In the genomic region with DNA sequence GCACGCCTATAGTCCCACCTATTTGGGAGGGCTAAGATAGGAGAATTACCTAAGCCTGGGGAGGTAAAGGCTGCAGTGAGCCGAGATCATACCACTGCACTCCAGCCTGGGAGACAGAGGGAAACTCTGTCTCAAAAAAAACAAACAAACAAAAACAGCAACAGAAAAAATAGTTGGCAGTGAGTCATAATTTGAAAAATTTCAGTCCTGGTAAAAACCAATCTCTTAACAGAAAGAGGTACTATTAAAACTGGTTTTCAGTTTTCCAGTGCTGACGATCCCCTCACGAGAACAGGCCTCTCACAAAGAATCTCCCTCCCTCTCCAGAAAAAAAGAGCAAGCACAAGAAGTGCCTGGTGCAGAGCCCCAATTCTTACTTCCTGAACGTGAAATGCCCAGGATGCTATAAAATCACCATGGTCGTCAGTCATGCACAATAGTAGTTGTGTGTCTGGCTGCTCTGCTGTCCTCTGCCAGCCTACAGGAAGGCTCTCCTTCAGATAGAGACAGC, we compare ENCODE assay signal across 11 cellular contexts. TPM values are rescaled to one million over a fixed set of nuclear protein-coding genes. Genes with fewer than 3 reads are reported as not detected.
DNase-seq lines count a peak whose midpoint lies in the region; ATAC-seq and TF ChIP-seq lines count a peak whose summit lies in the region.
"Had no signal": no experiment of that assay in that cellular context is flagged by ENCODE, and none has a peak within 500 bp of the region (broad histone marks: within the 10 kb centered on the region; RNA-seq: fewer than 3 reads in every experiment).

No MANE protein-coding gene starts in this region.

- no peaks in the 10 kb centered on the region for H4K20me1 ChIP-seq in OCI-LY7 (ENCODE audit: insufficient read depth, low read length)

- no peak for TF ChIP-seq POLR2A in esophagus squamous epithelium (IDR thresholded peaks at IDR 0.05)

- WGBS in esophagus squamous epithelium, 2 donors: 74 to 76% methylated on average over 6 of the region's 6 CpGs
- 19% methylated on average over 6 of the region's 6 CpGs for WGBS in aorta, 2 donors

- H3K27ac ChIP-seq in esophagus squamous epithelium (peak overlapping the region; percentile 13 to 63 (median 40)), aorta (ENCODE audit: low read depth in 1 of 2, low read length in 2 of 2) (peak overlapping the region; percentile 97), OCI-LY7 (ENCODE audit: low read depth, low read length, poor library complexity, severe bottlenecking) (no peak overlapping the region)
- H3K27ac ChIP-seq: KMS-11 had no signal

- H3K27me3 ChIP-seq in esophagus squamous epithelium: no peaks in the 10 kb centered on the region
- no peaks in the 10 kb centered on the region for H3K27me3 ChIP-seq in aorta (ENCODE audit: control insufficient read depth in 1 of 2, insufficient read depth in 2 of 2, low read length in 1 of 2)

- H3K9me3 ChIP-seq in esophagus squamous epithelium (no peaks in the 10 kb centered on the region), aorta (ENCODE audit: control insufficient read depth, low read length) (no peaks in the 10 kb centered on the region), OCI-LY7 (ENCODE audit: low read length) (no peaks in the 10 kb centered on the region)

- peaks cover 25% of the 10 kb centered on the region for H3K4me1 Mint-ChIP-seq in activated CD4-positive, alpha-beta T cell treated with anti-CD3 and anti-CD28 coated beads, Interleukin-2, amount 10 ng/mL, durations not matched to agents 24 days and 14 days
- H3K4me1 Mint-ChIP-seq in nephron progenitor cell: peaks cover 14% of the 10 kb centered on the region

- peaks cover 2 to 46% (median 20%) of the 10 kb centered on the region in 3 donors for H3K4me1 ChIP-seq in esophagus squamous epithelium
- peaks cover 2 to 6% of the 10 kb centered on the region in 2 donors for H3K4me1 ChIP-seq in aorta (ENCODE audit: control insufficient read depth in 1 of 2, insufficient read depth in 2 of 2, low read length in 2 of 2)
- H3K4me1 ChIP-seq in OCI-LY7 (ENCODE audit: insufficient read depth, low read length, poor library complexity, severe bottlenecking): no peaks in the 10 kb centered on the region

- no TSS peak for BruUV-seq in OCI-LY7 (replicated peaks; lab: Mats Ljungman, UMichigan)

- peak overlapping the region; percentile 5 for H3K27ac Mint-ChIP-seq in activated CD4-positive, alpha-beta T cell treated with anti-CD3 and anti-CD28 coated beads, Interleukin-2, amount 10 ng/mL, durations not matched to agents 24 days and 14 days
- H3K27ac Mint-ChIP-seq in nephron progenitor cell: peak overlapping the region; percentile 99

- H3K9me3 Mint-ChIP-seq in activated CD4-positive, alpha-beta T cell treated with anti-CD3 and anti-CD28 coated beads, Interleukin-2, amount 10 ng/mL, durations not matched to agents 24 days and 14 days: no peaks in the 10 kb centered on the region
- H3K9me3 Mint-ChIP-seq in nephron progenitor cell: no peaks in the 10 kb centered on the region

- no peaks in the 10 kb centered on the region for H3K27me3 Mint-ChIP-seq in activated CD4-positive, alpha-beta T cell treated with anti-CD3 and anti-CD28 coated beads, Interleukin-2, amount 10 ng/mL, durations not matched to agents 24 days and 14 days
- no peaks in the 10 kb centered on the region for H3K27me3 Mint-ChIP-seq in nephron progenitor cell (ENCODE audit: low read depth, poor library complexity)

- H3K36me3 ChIP-seq in esophagus squamous epithelium (no peaks in the 10 kb centered on the region), aorta (ENCODE audit: control insufficient read depth in 1 of 2, insufficient read depth in 2 of 2, low read length in 1 of 2) (no peaks in the 10 kb centered on the region), OCI-LY7 (ENCODE audit: insufficient read depth, low read length) (no peaks in the 10 kb centered on the region)

- no peaks in the 10 kb centered on the region for H3K36me3 Mint-ChIP-seq in activated CD4-positive, alpha-beta T cell treated with anti-CD3 and anti-CD28 coated beads, Interleukin-2, amount 10 ng/mL, durations not matched to agents 24 days and 14 days (ENCODE audit: low read depth)
- peaks cover 5% of the 10 kb centered on the region for H3K36me3 Mint-ChIP-seq in nephron progenitor cell (ENCODE audit: low read depth)

- H3K79me2 ChIP-seq in OCI-LY7 (ENCODE audit: insufficient read depth, low read depth, low read length): no peaks in the 10 kb centered on the region

- POLR2A ChIA-PET in OCI-LY7 (lab: Charles Lee): interaction anchor here (0.6 kb wide), 1 partner anchor 133 kb away, joined by 5 read pairs; no protein-coding TSS in a partner anchor

- H3K4me2 ChIP-seq in OCI-LY7 (ENCODE audit: low read length): no peak overlapping the region
- H3K4me2 ChIP-seq: KMS-11 had no signal

- no peak for DNase-seq in activated CD4-positive, alpha-beta T cell treated with anti-CD3 and anti-CD28 coated beads, Interleukin-2, amount 10 ng/mL, durations not matched to agents 24 days and 14 days
- DNase-seq in activated CD4-positive, alpha-beta T cell treated with anti-CD3 and anti-CD28 coated beads, Interleukin-2, amount 50 U/mL, for 4 hours: no peak
- DNase-seq in esophagus squamous epithelium (lab: John Stamatoyannopoulos, UW) (no peak), nephron progenitor cell (no peak), aorta (no peak), HK-2 (ENCODE audit: unreplicated experiment) (no peak), OCI-LY7 (ENCODE audit: low spot score) (no peak)
- DNase-seq: activated CD8-positive, alpha-beta memory T cell treated with anti-CD3 and anti-CD28 coated beads, Interleukin-2, amount 50 U/mL, for 48 hours; GOT3 had no signal

- H3K4me3 ChIP-seq in esophagus squamous epithelium (no peak overlapping the region), aorta (ENCODE audit: low read length in 2 of 2) (no peak overlapping the region), OCI-LY7 (ENCODE audit: low read depth, low read length, poor library complexity, severe bottlenecking) (no peak overlapping the region)

- intact Hi-C loops in activated CD4-positive, alpha-beta T cell treated with anti-CD3 and anti-CD28 coated beads, Interleukin-2, amount 10 ng/mL, durations not matched to agents 24 days and 14 days (cut with micrococcal nuclease): no loop called here
- intact Hi-C loops in esophagus squamous epithelium (cut with DNase I) (no loop called here), aorta (cut with DNase I) (no loop called here), OCI-LY7 (cut with micrococcal nuclease; ENCODE audit: unreplicated experiment) (no loop called here)

- H2AFZ ChIP-seq in OCI-LY7 (ENCODE audit: low read length): no peak overlapping the region

- H3K4me3 Mint-ChIP-seq in activated CD4-positive, alpha-beta T cell treated with anti-CD3 and anti-CD28 coated beads, Interleukin-2, amount 10 ng/mL, durations not matched to agents 24 days and 14 days: no peak overlapping the region
- peak overlapping the region; percentile 65 for H3K4me3 Mint-ChIP-seq in nephron progenitor cell

- TF ChIP-seq CTCF in esophagus squamous epithelium (IDR thresholded peaks at IDR 0.05) (no peak), nephron progenitor cell (IDR thresholded peaks at IDR 0.05) (no peak), OCI-LY7 (conservative IDR thresholded peaks at IDR 0.05; ENCODE audit: low read length) (no peak)

- no peaks in the 10 kb centered on the region for H3K9me2 ChIP-seq in OCI-LY7 (ENCODE audit: insufficient read depth, low read length)

- CTCF ChIA-PET in OCI-LY7 (lab: Charles Lee; ENCODE audit: unreplicated experiment): no interaction called here

- ATAC-seq in aorta (ENCODE audit: low FRiP score) (peak; percentile 43), HG03469 (IDR thresholded peaks at IDR 0.05; ENCODE audit: unreplicated experiment) (no peak)

RNA-seq across cellular contexts. Expression of gene MAP4, which starts 22.8 kb away (rescaled TPM):
- 130 and 138 TPM in 2 replicates for total RNA-seq in activated CD4-positive, alpha-beta T cell treated with anti-CD3 and anti-CD28 coated beads, Interleukin-2, amount 10 ng/mL, durations not matched to agents 24 days and 14 days
- 100 to 1,000 TPM in 1 of 4 donors, 10 to 100 TPM in 3; 62.1 to 110 (median 80.3) TPM for total RNA-seq in esophagus squamous epithelium
- total RNA-seq in aorta: 100 to 1,000 TPM; 356 to 467 TPM
- 100 to 1,000 TPM; 110 to 177 TPM for polyA plus RNA-seq in aorta
- total RNA-seq in OCI-LY7 (2014; rRNA removed; shearing (Covaris generic)): 26.1 and 27.0 TPM in 2 replicates
- total RNA-seq in OCI-LY7 (2022): 78.4 and 80.1 TPM in 2 replicates
